In the genomic region with DNA sequence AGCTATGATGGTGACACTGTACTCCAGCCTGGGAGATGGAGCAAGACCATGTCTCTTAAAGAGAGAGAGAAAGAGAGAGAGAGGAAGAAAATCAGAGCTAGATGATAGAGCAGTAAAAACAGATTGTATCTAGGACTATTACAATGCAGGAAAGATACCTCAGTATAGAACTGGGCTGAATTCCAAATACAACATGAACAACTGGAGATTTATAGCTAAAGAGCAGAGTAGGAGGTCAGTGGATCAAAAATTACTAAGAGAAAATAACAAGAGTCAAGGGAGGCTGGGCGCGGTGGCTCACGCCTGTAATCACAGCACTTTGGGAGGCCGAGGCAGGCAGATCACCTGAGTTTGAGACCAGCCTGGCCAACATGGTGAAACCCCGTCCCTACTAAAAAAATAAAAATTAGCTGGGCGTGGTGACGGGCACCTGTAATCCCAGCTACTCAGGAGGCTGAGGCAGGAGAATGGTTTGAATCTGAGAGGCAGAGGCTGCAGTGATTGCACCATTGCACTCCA, we compare ENCODE assay signal across 14 cellular contexts.
A peak's percentile ranks its signal among the peaks of the same experiment; 100 is the strongest.
DNase-seq lines count a peak whose midpoint lies in the region; ATAC-seq lines count a peak whose summit lies in the region.
"Had no signal": no experiment of that assay in that cellular context is flagged by ENCODE, and none has a peak within 500 bp of the region (broad histone marks: within the 10 kb centered on the region; RNA-seq: fewer than 3 reads in every experiment).

No MANE protein-coding gene starts in this region.

- H3K27ac Mint-ChIP-seq in IgD-negative memory B cell = peak overlapping the region in 2 of 3 donors; percentile 14 to 85
- H3K27ac Mint-ChIP-seq: CD4-positive, alpha-beta memory T cell had no signal

- no peaks in the 10 kb centered on the region for H3K36me3 Mint-ChIP-seq in IgD-negative memory B cell
- H3K36me3 Mint-ChIP-seq: CD4-positive, alpha-beta memory T cell had no signal

- intact Hi-C loops in left colon (cut with DNase I, micrococcal nuclease) (no loop called here), left cardiac atrium (cut with DNase I) (no loop called here)

- no peak overlapping the region for H3K4me3 Mint-ChIP-seq in IgD-negative memory B cell
- H3K4me3 Mint-ChIP-seq: CD4-positive, alpha-beta memory T cell had no signal

- H3K27me3 Mint-ChIP-seq in IgD-negative memory B cell = no peaks in the 10 kb centered on the region

- no peaks in the 10 kb centered on the region for H3K9me3 Mint-ChIP-seq in IgD-negative memory B cell

- H3K4me1 Mint-ChIP-seq in IgD-negative memory B cell = peaks cover 0 to 3% (median 0%) of the 10 kb centered on the region in 3 donors
- H3K4me1 Mint-ChIP-seq: CD4-positive, alpha-beta memory T cell had no signal

- peak; percentile 17 for ATAC-seq in left colon
- ATAC-seq in HG03439 (IDR thresholded peaks at IDR 0.05; ENCODE audit: unreplicated experiment) = no peak
- ATAC-seq in left cardiac atrium = no peak

- DNase-seq in dermis microvascular lymphatic vessel endothelial cell (ENCODE audit: low read depth in 2 of 2) = peak; percentile 15 to 73
- DNase-seq in left colon = no peak
- DNase-seq in NCI-H2227 treated with DMSO at 0.1 percent for 48 hours (lab: John Stamatoyannopoulos, UW) = no peak
- no peak for DNase-seq in left cardiac atrium
- DNase-seq: C1 segment of cervical spinal cord; Calu3; CD4-positive, alpha-beta memory T cell; COR-L47; DMS53; DMS79 treated with DMSO at 0.1 percent for 48 hours; GF-D8; GOT3 had no signal

Comparison
In these comparisons a context has a peak if more than half of its experiments do, and no peak if none do; other contexts are left out.
1. DNase-seq: peak in dermis microvascular lymphatic vessel endothelial cell (2 of 2); none in left colon (0 of 2), NCI-H2227 treated with DMSO at 0.1 percent for 48 hours (single experiment) and left cardiac atrium (single experiment).